22 cellular contexts compared by ENCODE assay signal in genomic region chr1:159932296-159933285, GRCh38. TPM values are rescaled to one million over a fixed set of nuclear protein-coding genes. Genes with fewer than 3 reads are reported as not detected.
DNase-seq lines count a peak whose midpoint lies in the region; ATAC-seq, FAIRE-seq and TF ChIP-seq lines count a peak whose summit lies in the region.
"Had no signal": no experiment of that assay in that cellular context is flagged by ENCODE, and none has a peak within 500 bp of the region (broad histone marks: within the 10 kb centered on the region; RNA-seq: fewer than 3 reads in every experiment).

No MANE protein-coding gene starts in this region.

- peak; percentile 30 for FAIRE-seq in GM12892 (lab: Jason Lieb, UNC)
- FAIRE-seq: D721Med, endometrium had no signal

- H2AFZ ChIP-seq in PC-3 (ENCODE audit: low read length): no peak overlapping the region

- H3K27me3 ChIP-seq in PC-3 (ENCODE audit: low read length): no peaks in the 10 kb centered on the region
- H3K27me3 ChIP-seq: ovary had no signal

- intact Hi-C loops in PC-3 (cut with micrococcal nuclease): no loop called here
- intact Hi-C loops in left colon (cut with DNase I, micrococcal nuclease): no loop called here

- H3K4me3 ChIP-seq in PC-3 (ENCODE audit: low read length) (no peak overlapping the region), epithelial cell of esophagus (ENCODE audit: low read length) (no peak overlapping the region)
- H3K4me3 ChIP-seq: gastroesophageal sphincter, ovary had no signal

- 0 out of 2 replicates have a peak overlapping the region, but pooled peaks have one; percentile 6 for H3K27ac ChIP-seq in PC-3 (ENCODE audit: low read length)
- H3K27ac ChIP-seq: gastroesophageal sphincter, ovary had no signal

- BruUV-seq in PC-3 (replicated peaks; lab: Mats Ljungman, UMichigan): no TSS peak

- peak; percentile 33; the same call in 1 of the 2 replicates for TF ChIP-seq CTCF in PC-3 (conservative IDR thresholded peaks at IDR 0.05; ENCODE audit: low read depth, low read length)
- no peak for TF ChIP-seq CTCF in epithelial cell of esophagus (IDR thresholded peaks at IDR 0.05; ENCODE audit: insufficient read depth, low read depth, low read length, missing control alignments)

- ATAC-seq in PC-3 (no peak), HG03439 (IDR thresholded peaks at IDR 0.05; ENCODE audit: unreplicated experiment) (no peak), left colon (no peak)
- ATAC-seq: gastroesophageal sphincter had no signal

- peaks cover 24% of the 10 kb centered on the region for H3K4me1 ChIP-seq in PC-3 (ENCODE audit: insufficient read depth, low read length)

- no peaks in the 10 kb centered on the region for H3K9me2 ChIP-seq in PC-3 (replicated peaks; ENCODE audit: low read length)

- DNase-seq in GM12892 (ENCODE audit: insufficient read length) (no peak), PC-3 (peak; percentile 31), epithelial cell of esophagus (ENCODE audit: low read depth) (peak; percentile 64), smooth muscle cell of the brain vasculature (ENCODE audit: low read depth, low spot score) (peak; percentile 37), left colon (no peak), SIG-M5 treated with dmso at 0.1 percent for 504 hours (lab: John Stamatoyannopoulos, UW; ENCODE audit: unreplicated experiment) (no peak)
- DNase-seq: AML-193; GF-D8; Kasumi-1; NCI-H1417; NCI-H2227 treated with DMSO at 0.1 percent for 48 hours; ovary; Right ventricle myocardium superior; stimulated activated CD4-positive, alpha-beta T cell treated with anti-CD3 and anti-CD28 coated beads, Interleukin-4, amount 100 ng/mL, for 1 hour had no signal

- no peaks in the 10 kb centered on the region for H3F3A ChIP-seq in PC-3 (ENCODE audit: low read length, unreplicated experiment)

- H3K79me2 ChIP-seq in PC-3 (ENCODE audit: low read length): no peaks in the 10 kb centered on the region

- no peaks in the 10 kb centered on the region for H3K9me3 ChIP-seq in PC-3 (ENCODE audit: low read length)
- H3K9me3 ChIP-seq: gastroesophageal sphincter, ovary had no signal

- POLR2A ChIA-PET in PC-3 (lab: Charles Lee; ENCODE audit: unreplicated experiment): interaction anchor here (0.6 kb wide), 1 partner anchor 16 kb away, joined by 4 read pairs; no protein-coding TSS in a partner anchor

- CTCF ChIA-PET in PC-3 (lab: Charles Lee): interaction anchor here (2.2 kb wide), 1 partner anchor 75 kb away, joined by 12 read pairs; no protein-coding TSS in a partner anchor

- TF ChIP-seq POLR2A in GM12892 (IDR thresholded peaks at IDR 0.05; ENCODE audit: low read depth, low read length): no peak

- no peak overlapping the region for H3K9ac ChIP-seq in PC-3 (ENCODE audit: low read length)

- H4K20me1 ChIP-seq in PC-3 (ENCODE audit: low read length): no peaks in the 10 kb centered on the region

- no peak overlapping the region for H3K4me2 ChIP-seq in PC-3 (ENCODE audit: low read length)

- H3K36me3 ChIP-seq in PC-3 (ENCODE audit: low read depth, low read length): no peaks in the 10 kb centered on the region; the same call in 1 of the 2 replicates
- H3K36me3 ChIP-seq: gastroesophageal sphincter, ovary had no signal

RNA-seq across cellular contexts. Expression of gene TAGLN2, which starts 7.3 kb away (rescaled TPM):
- 500 TPM for polyA plus RNA-seq in GM12892 (2012; ENCODE audit: missing spikeins)
- total RNA-seq in PC-3 (2014; rRNA removed) (1,281 and 1,584 TPM in 2 replicates), left colon (100 to 1,000 TPM; 268 to 291 TPM)

RNA-seq across cellular contexts. Expression of gene IGSF9, which starts 12.8 kb away (rescaled TPM):
- not detected for polyA plus RNA-seq in GM12892 (2012; ENCODE audit: missing spikeins)
- total RNA-seq in PC-3 (2014; rRNA removed) (15.6 and 19.9 TPM in 2 replicates), left colon (10 to 100 TPM; 31.5 to 46.3 TPM)
- total RNA-seq: activated T-helper 2 cell treated with anti-CD3 and anti-CD28 coated beads, Interferon-gamma antibody, Interleukin-2, Interleukin-4, amounts not matched to agents 10 μg/mL and 5 μg/mL and 100 μg/mL, durations not matched to agents 14 hours and 24 hours and 36 hours; T-helper 1 cell treated with Interleukin-12 subunit alpha and Interleukin-12 subunit beta and Interleukin-4 antibody, amounts not matched to agents 30 ng/mL and 1 ng/mL, for 36 hours had no signal

RNA-seq across cellular contexts. Expression of gene SLAMF9, which starts 21.4 kb away (rescaled TPM):
- polyA plus RNA-seq in GM12892 (2012; ENCODE audit: missing spikeins): not detected
- 5.9 and 8.7 TPM in 2 replicates for total RNA-seq in PC-3 (2014; rRNA removed)
- not detected for total RNA-seq in left colon
- total RNA-seq: activated T-helper 2 cell treated with anti-CD3 and anti-CD28 coated beads, Interferon-gamma antibody, Interleukin-2, Interleukin-4, amounts not matched to agents 10 μg/mL and 5 μg/mL and 100 μg/mL, durations not matched to agents 14 hours and 24 hours and 36 hours; gastroesophageal sphincter; H4; ovary; Right ventricle myocardium superior; T-helper 1 cell treated with Interleukin-12 subunit alpha and Interleukin-12 subunit beta and Interleukin-4 antibody, amounts not matched to agents 30 ng/mL and 1 ng/mL, for 36 hours had no signal
- polyA plus RNA-seq: ovary had no signal

RNA-seq across cellular contexts. Expression of gene CFAP45, which starts 32.6 kb away (rescaled TPM):
- polyA plus RNA-seq in GM12892 (2012; ENCODE audit: missing spikeins): 1.00 TPM
- total RNA-seq in PC-3 (2014; rRNA removed) (1.6 and 4.8 TPM in 2 replicates), left colon (under 1 TPM; 0.31 to 0.34 TPM)
- total RNA-seq: liver had no signal

Comparison
In these comparisons a context has a peak if more than half of its experiments do, and no peak if none do; other contexts are left out.
1. DNase-seq: peak in PC-3 (single experiment), epithelial cell of esophagus (single experiment) and smooth muscle cell of the brain vasculature (single experiment); none in GM12892 (single experiment), left colon (0 of 2) and SIG-M5 treated with dmso at 0.1 percent for 504 hours (single experiment).